Comparison of ENCODE assay signal across 12 cellular contexts in genomic region chr19:55442372-55443044, GRCh38.
DNase-seq lines count a peak whose midpoint lies in the region; ATAC-seq and TF ChIP-seq lines count a peak whose summit lies in the region.
"Had no signal": no experiment of that assay in that cellular context is flagged by ENCODE, and none has a peak within 500 bp of the region (broad histone marks: within the 10 kb centered on the region; RNA-seq: fewer than 3 reads in every experiment).

No MANE protein-coding gene starts in this region.

- peak; percentile 15 for DNase-seq in NCI-H1436 (lab: John Stamatoyannopoulos, UW)
- no peak for DNase-seq in NCI-H1436 treated with DMSO at 0.1 percent for 48 hours (lab: John Stamatoyannopoulos, UW)
- peak; percentile 60 for DNase-seq in WERI-Rb-1
- peak in 1 of 2 donors; percentile 33 for DNase-seq in memory B cell (ENCODE audit: low spot score in 2 of 2)
- DNase-seq in C1 segment of cervical spinal cord (lab: John Stamatoyannopoulos, UW) = no peak
- DNase-seq: GDM1; stimulated activated CD4-positive, alpha-beta T cell treated with anti-CD3 and anti-CD28 coated beads, Interleukin-4, amount 100 ng/mL, for 24 hours had no signal

- H3K9ac ChIP-seq in HUES6 (ENCODE audit: low read length) = no peak overlapping the region

- H3K4me1 Mint-ChIP-seq in memory B cell = peaks cover 20% of the 10 kb centered on the region

- H3K36me3 ChIP-seq in HUES6 (ENCODE audit: control insufficient read depth, insufficient read depth, low read length) (no peaks in the 10 kb centered on the region), WERI-Rb-1 (no peaks in the 10 kb centered on the region)

- TF ChIP-seq CTCF in WERI-Rb-1 (IDR thresholded peaks at IDR 0.05; ENCODE audit: low read depth, low read length) = no peak

- H3K27me3 ChIP-seq in HUES6 (ENCODE audit: control insufficient read depth, insufficient read depth, low read length) (peaks cover 97% of the 10 kb centered on the region), WERI-Rb-1 (ENCODE audit: insufficient read depth, low read depth, severe bottlenecking) (peaks cover 12% of the 10 kb centered on the region)

- H3K27ac Mint-ChIP-seq in memory B cell = no peak overlapping the region
- H3K27ac Mint-ChIP-seq: progenitor cell of endocrine pancreas had no signal

- H3K27ac ChIP-seq in HUES6 (ENCODE audit: low read depth, low read length) (no peak overlapping the region), WERI-Rb-1 (no peak overlapping the region)

- peaks cover 3% of the 10 kb centered on the region for H3K9me3 Mint-ChIP-seq in memory B cell

- peaks cover 40% of the 10 kb centered on the region for H3K27me3 Mint-ChIP-seq in memory B cell

- peaks cover 7% of the 10 kb centered on the region for H3K4me1 ChIP-seq in HUES6 (ENCODE audit: control insufficient read depth, insufficient read depth, low read length)

- H3K9me3 ChIP-seq in HUES6 (ENCODE audit: control insufficient read depth, insufficient read depth, low read depth, low read length) (no peaks in the 10 kb centered on the region), WERI-Rb-1 (ENCODE audit: severe bottlenecking) (no peaks in the 10 kb centered on the region)

- ATAC-seq in memory B cell (ENCODE audit: low read depth) (peak; percentile 58), HG03521 (IDR thresholded peaks at IDR 0.05; ENCODE audit: unreplicated experiment) (no peak), GM21526 (IDR thresholded peaks at IDR 0.05; ENCODE audit: low FRiP score, unreplicated experiment) (no peak)
- ATAC-seq: HepG2 had no signal

- peaks cover 6% of the 10 kb centered on the region for H3K36me3 Mint-ChIP-seq in memory B cell

- H3K4me3 ChIP-seq in HUES6 (ENCODE audit: low read depth, low read length) (peak overlapping the region; percentile 55), WERI-Rb-1 (ENCODE audit: low read depth, low read length) (peak overlapping the region; percentile 38)

- H3K4me3 Mint-ChIP-seq in memory B cell = no peak overlapping the region

Comparison
In these comparisons a context has a peak if more than half of its experiments do, and no peak if none do; other contexts are left out.
1. DNase-seq: peak in NCI-H1436 (single experiment) and WERI-Rb-1 (single experiment); none in NCI-H1436 treated with DMSO at 0.1 percent for 48 hours (single experiment) and C1 segment of cervical spinal cord (0 of 14).